Comparison of ENCODE assay signal across 20 cellular contexts in genomic region chr6:113486172-113486571, GRCh38.
A peak's percentile ranks its signal among the peaks of the same experiment; 100 is the strongest.
DNase-seq lines count a peak whose midpoint lies in the region; ATAC-seq, FAIRE-seq and TF ChIP-seq lines count a peak whose summit lies in the region.
"Had no signal": no experiment of that assay in that cellular context is flagged by ENCODE, and none has a peak within 500 bp of the region (broad histone marks: within the 10 kb centered on the region; RNA-seq: fewer than 3 reads in every experiment).

No MANE protein-coding gene starts in this region.

- H3K9me3 Mint-ChIP-seq in activated naive CD4-positive, alpha-beta T cell treated with anti-CD3 and anti-CD28 coated beads, Interleukin-2, amount 50 U/mL, for 72 hours = no peaks in the 10 kb centered on the region

- H3K36me3 Mint-ChIP-seq in activated naive CD4-positive, alpha-beta T cell treated with anti-CD3 and anti-CD28 coated beads, Interleukin-2, amount 50 U/mL, for 72 hours = no peaks in the 10 kb centered on the region
- H3K36me3 Mint-ChIP-seq: CD8-positive, alpha-beta memory T cell had no signal

- intact Hi-C loops in spleen (cut with DNase I; ENCODE audit: low total_unique reads) = no loop called here

- H3K4me1 ChIP-seq in spleen = peaks cover 0 to 2% (median 0%) of the 10 kb centered on the region in 6 donors
- H3K4me1 ChIP-seq: Peyer's patch had no signal

- no peaks in the 10 kb centered on the region for H3K36me3 ChIP-seq in bronchial epithelial cell (ENCODE audit: control insufficient read depth, insufficient read depth, low read length)
- no peaks in the 10 kb centered on the region for H3K36me3 ChIP-seq in spleen
- H3K36me3 ChIP-seq: BLaER1 treated with 17β-estradiol and CSF1 and Interleukin-3, amounts not matched to agents 10 nM and 100 nM; Peyer's patch had no signal

- WGBS in spleen, 5 donors = 44 to 81% (median 65%) methylated on average over 2 of the region's 2 CpGs

- TF ChIP-seq CTCF in bronchial epithelial cell (IDR thresholded peaks at IDR 0.05; ENCODE audit: insufficient read depth, low read length, severe bottlenecking) (no peak), spleen (IDR thresholded peaks at IDR 0.05 in 8 of 11, conservative IDR thresholded peaks at IDR 0.05 in 3 of 11) (no peak)

- no peak overlapping the region for H3K4me3 ChIP-seq in bronchial epithelial cell (ENCODE audit: low read depth, low read length)
- H3K4me3 ChIP-seq in spleen = peak overlapping the region in 1 of 8 donors; percentile 32
- H3K4me3 ChIP-seq: BLaER1 treated with 17β-estradiol and CSF1 and Interleukin-3, amounts not matched to agents 10 nM and 100 nM; GM23248; Peyer's patch had no signal

- DNase-seq in NCI-H748 (lab: John Stamatoyannopoulos, UW; ENCODE audit: unreplicated experiment) (peak; percentile 14), NCI-H748 treated with DMSO at 0.1 percent for 48 hours (lab: John Stamatoyannopoulos, UW) (no peak), NCI-H146 treated with DMSO at 0.1 percent for 48 hours (lab: John Stamatoyannopoulos, UW; ENCODE audit: unreplicated experiment) (peak; percentile 29), bronchial epithelial cell (ENCODE audit: low read depth) (peak; percentile 31), spleen (no peak), NCI-H2107 treated with DMSO at 0.1 percent for 48 hours (lab: John Stamatoyannopoulos, UW; ENCODE audit: unreplicated experiment) (no peak)
- no peak for DNase-seq in stimulated activated CD4-positive, alpha-beta T cell treated with anti-CD3 and anti-CD28 coated beads, Interleukin-4, amount 100 ng/mL, for 24 hours
- no peak for DNase-seq in activated naive CD4-positive, alpha-beta T cell treated with anti-CD3 and anti-CD28 coated beads, Interleukin-2, amount 50 U/mL, for 72 hours (ENCODE audit: low spot score in 2 of 2)
- DNase-seq: CD8-positive, alpha-beta memory T cell; DND-41; GM23248; KG1; NCI-H1105; NCI-H187; NCI-H446 treated with DMSO at 0.1 percent for 48 hours; NCI-H82; Peyer's patch had no signal

- ATAC-seq in activated naive CD4-positive, alpha-beta T cell treated with anti-CD3 and anti-CD28 coated beads, Interleukin-2, amount 50 U/mL, for 72 hours = no peak
- ATAC-seq: Right ventricle myocardium inferior had no signal

- H3K9me3 ChIP-seq in spleen = no peaks in the 10 kb centered on the region
- H3K9me3 ChIP-seq: BLaER1 treated with 17β-estradiol and CSF1 and Interleukin-3, amounts not matched to agents 10 nM and 100 nM; Peyer's patch had no signal

- FAIRE-seq in bronchial epithelial cell (lab: Jason Lieb, UNC) = no peak
- FAIRE-seq: G401.6 had no signal

- TF ChIP-seq POLR2A in spleen (IDR thresholded peaks at IDR 0.05) = no peak

- no peaks in the 10 kb centered on the region for H3K27me3 ChIP-seq in bronchial epithelial cell (ENCODE audit: control insufficient read depth, insufficient read depth, low read length)
- no peaks in the 10 kb centered on the region for H3K27me3 ChIP-seq in spleen (replicated peaks in 1 of 7)
- H3K27me3 ChIP-seq: BLaER1 treated with 17β-estradiol and CSF1 and Interleukin-3, amounts not matched to agents 10 nM and 100 nM; Peyer's patch had no signal

- peak overlapping the region in 7 of 8 donors; percentile 17 to 88 (median 67) for H3K27ac ChIP-seq in spleen
- H3K27ac ChIP-seq: BLaER1 treated with 17β-estradiol and CSF1 and Interleukin-3, amounts not matched to agents 10 nM and 100 nM; GM23248; Peyer's patch had no signal

- no peak overlapping the region for H3K27ac Mint-ChIP-seq in activated naive CD4-positive, alpha-beta T cell treated with anti-CD3 and anti-CD28 coated beads, Interleukin-2, amount 50 U/mL, for 72 hours
- H3K27ac Mint-ChIP-seq: CD8-positive, alpha-beta memory T cell had no signal

Comparison
In these comparisons a context has a peak if more than half of its experiments do, and no peak if none do; other contexts are left out.
1. DNase-seq: peak in NCI-H748 (single experiment), NCI-H146 treated with DMSO at 0.1 percent for 48 hours (single experiment) and bronchial epithelial cell (single experiment); none in NCI-H748 treated with DMSO at 0.1 percent for 48 hours (single experiment), spleen (single experiment), stimulated activated CD4-positive, alpha-beta T cell treated with anti-CD3 and anti-CD28 coated beads, Interleukin-4, amount 100 ng/mL, for 24 hours (single experiment), NCI-H2107 treated with DMSO at 0.1 percent for 48 hours (single experiment) and activated naive CD4-positive, alpha-beta T cell treated with anti-CD3 and anti-CD28 coated beads, Interleukin-2, amount 50 U/mL, for 72 hours (0 of 2).